Comparison of ENCODE assay signal across 12 cellular contexts in the genomic region with DNA sequence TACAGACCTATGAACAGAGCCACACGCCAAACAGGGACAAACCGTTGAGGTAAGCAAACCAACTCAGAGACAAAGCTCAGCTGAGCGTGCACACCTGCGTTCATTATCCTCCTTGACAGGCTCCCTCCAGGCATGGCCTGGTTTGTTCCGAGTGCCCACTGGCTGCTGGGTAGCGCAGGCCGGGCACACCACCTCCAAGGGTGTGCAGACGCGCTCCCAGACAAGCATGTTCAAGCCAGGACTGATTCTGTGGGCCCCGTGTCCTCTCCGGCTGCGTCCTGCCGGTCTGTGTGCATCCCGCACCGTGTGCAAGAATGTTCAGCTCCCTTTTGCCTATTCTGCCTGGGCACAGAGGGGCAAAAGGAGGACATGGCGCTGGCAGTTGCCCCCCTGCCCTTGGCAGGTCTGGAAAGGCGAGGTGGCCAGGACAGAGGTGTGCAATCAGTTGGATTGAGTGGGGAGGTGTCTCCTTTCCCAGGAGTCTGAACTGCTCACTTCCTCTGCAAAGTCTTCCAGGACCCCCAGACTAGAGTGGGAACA. TPM values are rescaled to one million over a fixed set of nuclear protein-coding genes. Genes with fewer than 3 reads are reported as not detected.
DNase-seq lines count a peak whose midpoint lies in the region; ATAC-seq and TF ChIP-seq lines count a peak whose summit lies in the region.
"Had no signal": no experiment of that assay in that cellular context is flagged by ENCODE, and none has a peak within 500 bp of the region (broad histone marks: within the 10 kb centered on the region; RNA-seq: fewer than 3 reads in every experiment).

No MANE protein-coding gene starts in this region.

- peak overlapping the region in 1 of 3 experiments; percentile 55 for H3K27ac Mint-ChIP-seq in nephron
- H3K27ac Mint-ChIP-seq: CD4-positive, alpha-beta T cell had no signal

- H3K9me3 ChIP-seq in right atrium auricular region (no peaks in the 10 kb centered on the region), OCI-LY7 (ENCODE audit: low read length) (no peaks in the 10 kb centered on the region)

- H3K9me2 ChIP-seq in OCI-LY7 (ENCODE audit: insufficient read depth, low read length) = no peaks in the 10 kb centered on the region

- no peak overlapping the region for H3K27ac ChIP-seq in right atrium auricular region
- H3K27ac ChIP-seq in OCI-LY7 (ENCODE audit: low read depth, low read length, poor library complexity, severe bottlenecking) = no peak overlapping the region

- H3K27me3 Mint-ChIP-seq in nephron (ENCODE audit: low read depth) = peaks cover 70% of the 10 kb centered on the region

- peaks cover 0 to 28% of the 10 kb centered on the region in 2 donors for H3K27me3 ChIP-seq in right atrium auricular region

- H3K9me3 Mint-ChIP-seq in nephron = no peaks in the 10 kb centered on the region
- H3K9me3 Mint-ChIP-seq: CD4-positive, alpha-beta T cell had no signal

- peak overlapping the region; percentile 81 to 86 (median 82) for H3K4me3 Mint-ChIP-seq in nephron
- H3K4me3 Mint-ChIP-seq: CD4-positive, alpha-beta T cell had no signal

- DNase-seq in right atrium auricular region (ENCODE audit: low spot score) (peak; percentile 47), Right ventricle myocardium superior (no peak), epithelial cell of esophagus (ENCODE audit: low read depth) (peak; percentile 24), COLO829 (ENCODE audit: low spot score) (no peak), OCI-LY7 (ENCODE audit: low spot score) (no peak), cerebellar cortex (ENCODE audit: low spot score) (no peak), AML-193 (lab: John Stamatoyannopoulos, UW) (no peak)
- DNase-seq: activated T-cell treated with anti-CD3 and anti-CD28 coated beads, Interleukin-2, amount 50 U/mL, for 1 hour; CD4-positive, alpha-beta T cell; T-helper 2 cell had no signal

- H3K36me3 ChIP-seq in right atrium auricular region (peaks cover 2% of the 10 kb centered on the region), OCI-LY7 (ENCODE audit: insufficient read depth, low read length) (peaks cover 5% of the 10 kb centered on the region; the same call in 1 of the 2 replicates)

- POLR2A ChIA-PET in OCI-LY7 (lab: Charles Lee) = no interaction called here

- H3K4me1 ChIP-seq in right atrium auricular region (peaks cover 0 to 27% of the 10 kb centered on the region in 2 donors), OCI-LY7 (ENCODE audit: insufficient read depth, low read length, poor library complexity, severe bottlenecking) (no peaks in the 10 kb centered on the region)

- H3K4me3 ChIP-seq in right atrium auricular region (peak overlapping the region in 1 of 2 donors; percentile 48), epithelial cell of esophagus (ENCODE audit: low read length) (peak overlapping the region; percentile 44), OCI-LY7 (ENCODE audit: low read depth, low read length, poor library complexity, severe bottlenecking) (no peak overlapping the region)

- CTCF ChIA-PET in OCI-LY7 (lab: Charles Lee; ENCODE audit: unreplicated experiment) = no interaction called here

- no peak overlapping the region for H3K4me2 ChIP-seq in OCI-LY7 (ENCODE audit: low read length)

- H3K4me1 Mint-ChIP-seq in nephron = peaks cover 21% of the 10 kb centered on the region

- no peaks in the 10 kb centered on the region for H4K20me1 ChIP-seq in OCI-LY7 (ENCODE audit: insufficient read depth, low read length)

- H3K79me2 ChIP-seq in OCI-LY7 (ENCODE audit: insufficient read depth, low read depth, low read length) = no peaks in the 10 kb centered on the region

- TF ChIP-seq CTCF in right atrium auricular region (IDR thresholded peaks at IDR 0.05) = no peak
- no peak for TF ChIP-seq CTCF in epithelial cell of esophagus (IDR thresholded peaks at IDR 0.05; ENCODE audit: insufficient read depth, low read depth, low read length, missing control alignments)
- TF ChIP-seq CTCF in nephron (IDR thresholded peaks at IDR 0.05; ENCODE audit: unreplicated experiment in 3 of 3) = no peak
- no peak for TF ChIP-seq CTCF in OCI-LY7 (conservative IDR thresholded peaks at IDR 0.05; ENCODE audit: low read length)

- no peak overlapping the region for H2AFZ ChIP-seq in OCI-LY7 (ENCODE audit: low read length)

- intact Hi-C loops in Right ventricle myocardium superior (cut with DNase I) (no loop called here), OCI-LY7 (cut with micrococcal nuclease; ENCODE audit: unreplicated experiment) (no loop called here)

- H3K36me3 Mint-ChIP-seq in nephron (ENCODE audit: low read depth) = peaks cover 13% of the 10 kb centered on the region

- ATAC-seq in Right ventricle myocardium superior (ENCODE audit: poor library complexity) = no peak

- BruUV-seq in OCI-LY7 (replicated peaks; lab: Mats Ljungman, UMichigan) = no TSS peak

RNA-seq across cellular contexts. Expression of a gene that starts 0.5 kb away (rescaled TPM):
- total RNA-seq in right atrium auricular region = not detected
- total RNA-seq in Right ventricle myocardium superior = not detected
- not detected in 2 replicates for total RNA-seq in OCI-LY7 (2014; rRNA removed; shearing (Covaris generic))
- total RNA-seq in OCI-LY7 (2022) = not detected in 2 replicates
- total RNA-seq: CD4-positive, alpha-beta T cell; pulmonary artery endothelial cell had no signal

Comparison
In these comparisons a context has a peak if more than half of its experiments do, and no peak if none do; other contexts are left out.
1. DNase-seq: peak in right atrium auricular region (single experiment) and epithelial cell of esophagus (single experiment); none in Right ventricle myocardium superior (single experiment), COLO829 (single experiment), OCI-LY7 (single experiment), cerebellar cortex (single experiment) and AML-193 (0 of 2).